ENCODE assay signal across 8 cellular contexts in genomic region chr3:120567370-120568197, GRCh38. TPM values are rescaled to one million over a fixed set of nuclear protein-coding genes. Genes with fewer than 3 reads are reported as not detected.
DNase-seq lines count a peak whose midpoint lies in the region; ATAC-seq and TF ChIP-seq lines count a peak whose summit lies in the region.

No MANE protein-coding gene starts in this region.

- H2BK5ac ChIP-seq in mesendoderm (ENCODE audit: low read length), result no peak overlapping the region

- POLR2A ChIA-PET in PC-3 (lab: Charles Lee; ENCODE audit: unreplicated experiment), result interaction anchor here (0.6 kb wide), 2 partner anchors 29 to 70 kb away, joined by 3 read pairs; partner anchors contain the start of gene NDUFB4

- H3K9me2 ChIP-seq in PC-3 (replicated peaks; ENCODE audit: low read length), result no peaks in the 10 kb centered on the region

- TF ChIP-seq POLR2A in thyroid gland (IDR thresholded peaks at IDR 0.05), result no peak

- no peak overlapping the region for H4K8ac ChIP-seq in mesendoderm (ENCODE audit: low read depth, low read length)

- DNase-seq in ELR (ENCODE audit: low read depth) (peak; percentile 70), PC-3 (peak; percentile 70), mesendoderm (peak; percentile 66), thyroid gland (no peak)
- DNase-seq in activated effector memory CD4-positive, alpha-beta T cell treated with Interleukin-2 at 50 U/mL for 16 hours, result no peak

- H3K4me2 ChIP-seq in PC-3 (ENCODE audit: low read length) (peak overlapping the region; percentile 76), mesendoderm (ENCODE audit: low read length) (no peak overlapping the region)

- H3K79me1 ChIP-seq in mesendoderm (ENCODE audit: low read length), result no peaks in the 10 kb centered on the region

- H3K36me3 ChIP-seq in PC-3 (ENCODE audit: low read depth, low read length) (no peaks in the 10 kb centered on the region), mesendoderm (ENCODE audit: control insufficient read depth, insufficient read depth, low read length) (no peaks in the 10 kb centered on the region), thyroid gland (no peaks in the 10 kb centered on the region)

- TF ChIP-seq CTCF in PC-3 (conservative IDR thresholded peaks at IDR 0.05; ENCODE audit: low read depth, low read length) (peak; percentile 86), thyroid gland (IDR thresholded peaks at IDR 0.05) (peak in 3 of 6 experiments; percentile 6 to 44 (median 15))

- H4K20me1 ChIP-seq in PC-3 (ENCODE audit: low read length), result no peaks in the 10 kb centered on the region

- H3K4me3 ChIP-seq in PC-3 (ENCODE audit: low read length), result peak overlapping the region; percentile 65
- H3K4me3 ChIP-seq in mesendoderm (ENCODE audit: low read length), result no peak overlapping the region
- H3K4me3 ChIP-seq in thyroid gland (replicated peaks in 1 of 3), result no peak overlapping the region

- peak overlapping the region; percentile 40 for H3K56ac ChIP-seq in mesendoderm (ENCODE audit: low read length)

- H3K18ac ChIP-seq in mesendoderm (ENCODE audit: low read length), result no peak overlapping the region

- no peak overlapping the region for H3K23ac ChIP-seq in mesendoderm (ENCODE audit: low read length)

- H3F3A ChIP-seq in PC-3 (ENCODE audit: low read length, unreplicated experiment), result no peaks in the 10 kb centered on the region

- peak overlapping the region; percentile 86 for H2AFZ ChIP-seq in PC-3 (ENCODE audit: low read length)

- H2BK15ac ChIP-seq in mesendoderm (replicated peaks; ENCODE audit: low read depth), result no peak overlapping the region

- H3K4me1 ChIP-seq in PC-3 (ENCODE audit: insufficient read depth, low read length) (peaks cover 9% of the 10 kb centered on the region; the same call in 1 of the 2 replicates), mesendoderm (ENCODE audit: control insufficient read depth, low read depth, low read length) (no peaks in the 10 kb centered on the region), thyroid gland (peaks cover 8 to 12% of the 10 kb centered on the region in 2 donors)

- intact Hi-C loops in PC-3 (cut with micrococcal nuclease) (loop anchor here (5.0 to 10.0 kb wide), 3 partner anchors 125 to 677 kb away; no protein-coding TSS in a partner anchor), thyroid gland (cut with DNase I) (no loop called here)

- no peaks in the 10 kb centered on the region for H3K79me2 ChIP-seq in PC-3 (ENCODE audit: low read length)
- H3K79me2 ChIP-seq in mesendoderm (ENCODE audit: control insufficient read depth, insufficient read depth, low read length), result no peaks in the 10 kb centered on the region

- no peak overlapping the region for H2AK5ac ChIP-seq in mesendoderm (ENCODE audit: low read length)

- H3K27me3 ChIP-seq in PC-3 (ENCODE audit: low read length) (no peaks in the 10 kb centered on the region), mesendoderm (ENCODE audit: insufficient read depth, low read length, poor library complexity) (no peaks in the 10 kb centered on the region), thyroid gland (no peaks in the 10 kb centered on the region)

- H3K27ac ChIP-seq in PC-3 (ENCODE audit: low read length) (no peak overlapping the region), cingulate gyrus (ENCODE audit: low read depth, low read length) (peak overlapping the region; percentile 90), mesendoderm (ENCODE audit: low read depth, low read length) (no peak overlapping the region), thyroid gland (no peak overlapping the region)

- no peaks in the 10 kb centered on the region for H3K9me3 ChIP-seq in PC-3 (ENCODE audit: low read length)
- no peaks in the 10 kb centered on the region for H3K9me3 ChIP-seq in thyroid gland

- CTCF ChIA-PET in PC-3 (lab: Charles Lee), result interaction anchor here (0.6 to 2.1 kb wide), 16 partner anchors 9 to 1177 kb away, joined by 3 to 26 read pairs (median 4); partner anchors contain the start of gene NDUFB4

- ATAC-seq in HG03159 (IDR thresholded peaks at IDR 0.05; ENCODE audit: unreplicated experiment), result peak; percentile 63
- ATAC-seq in PC-3, result peak; percentile 86
- no peak for ATAC-seq in HG02938 (IDR thresholded peaks at IDR 0.05; ENCODE audit: unreplicated experiment)

- BruUV-seq in PC-3 (replicated peaks; lab: Mats Ljungman, UMichigan), result no TSS peak

- no CpG with 5 or more reads among the region's 8 CpGs for WGBS in mesendoderm (ENCODE audit: extremely low coverage, insufficient coverage, low lambda C conversion rate)
- WGBS in thyroid gland, 2 donors, result 47 to 52% methylated on average over 8 of the region's 8 CpGs

- no peak overlapping the region for H4K5ac ChIP-seq in mesendoderm (ENCODE audit: low read length)

- H3K4ac ChIP-seq in mesendoderm (ENCODE audit: low read depth, low read length), result no peak overlapping the region

- no peak overlapping the region for H2BK120ac ChIP-seq in mesendoderm (ENCODE audit: low read depth, low read length)

- H3K9ac ChIP-seq in PC-3 (ENCODE audit: low read length), result peak overlapping the region; percentile 13; the same call in 1 of the 2 replicates
- peak overlapping the region; percentile 35 for H3K9ac ChIP-seq in mesendoderm (ENCODE audit: low read length)

RNA-seq across cellular contexts. Expression of gene NDUFB4, which starts 28.6 kb away (rescaled TPM):
- 239 and 283 TPM in 2 replicates for total RNA-seq in PC-3 (2014; rRNA removed)
- 470 TPM for polyA plus RNA-seq in mesendoderm (2013, experiment 1 of 2)
- polyA plus RNA-seq in mesendoderm (2013, experiment 2 of 2), result 483 TPM
- total RNA-seq in thyroid gland, result 100 to 1,000 TPM in 3 of 4 donors, 10 to 100 TPM in 1; 91.5 to 158 (median 118) TPM

Comparison
In these comparisons a context has a peak if more than half of its experiments do, and no peak if none do; other contexts are left out.
1. DNase-seq: peak in ELR (single experiment), PC-3 (single experiment) and mesendoderm (single experiment); none in thyroid gland (0 of 2) and activated effector memory CD4-positive, alpha-beta T cell treated with Interleukin-2 at 50 U/mL for 16 hours (single experiment).